ENCODE assay signal across 8 cellular contexts in the genomic region with DNA sequence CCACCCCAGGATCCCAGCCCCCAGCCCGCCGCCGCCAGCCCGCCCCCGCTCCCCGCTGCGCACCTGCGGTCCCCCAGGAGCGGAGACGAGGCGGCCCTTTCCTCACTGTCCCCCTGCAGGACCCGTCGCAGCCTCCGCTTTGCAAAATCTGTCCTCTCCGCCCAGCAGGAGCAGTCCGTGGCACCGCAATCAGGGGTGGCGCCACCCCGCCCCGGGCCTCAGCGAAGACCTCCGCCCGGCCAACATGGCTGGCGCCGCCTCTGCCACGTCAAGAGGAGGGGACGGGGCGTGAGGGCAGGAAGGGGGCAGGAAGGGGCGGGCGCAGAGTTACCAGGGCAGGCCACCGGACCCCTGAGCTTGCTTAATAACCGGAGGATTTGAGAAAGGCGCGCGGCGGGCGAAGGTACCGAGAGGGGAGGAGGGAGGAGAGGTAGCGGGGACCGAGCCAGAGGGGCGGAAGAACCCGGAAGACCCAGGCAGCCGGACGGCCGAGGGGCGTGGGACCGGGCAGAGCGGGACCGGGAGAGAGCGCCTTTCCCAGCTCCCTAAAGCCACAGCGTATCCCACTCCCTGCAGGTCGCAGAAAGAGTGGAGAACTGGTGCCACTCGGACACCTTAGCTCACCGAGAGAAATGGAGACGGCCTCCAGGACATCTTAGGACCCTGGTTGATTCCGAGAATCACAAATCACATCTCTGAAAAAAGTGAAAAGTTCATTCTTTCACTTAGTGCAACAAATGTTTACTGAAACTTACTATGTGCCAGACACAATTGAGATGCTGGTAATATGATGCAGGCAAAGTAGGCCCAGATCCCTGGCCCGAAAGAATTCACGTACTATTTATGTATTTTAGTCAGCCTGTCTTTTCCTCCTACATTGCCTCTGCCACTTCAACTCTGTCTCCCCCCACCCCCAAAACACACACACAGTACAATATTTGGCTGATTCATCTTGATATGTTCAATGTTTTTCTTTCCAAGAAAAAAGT. TPM values are rescaled to one million over a fixed set of nuclear protein-coding genes. Genes with fewer than 3 reads are reported as not detected.
DNase-seq lines count a peak whose midpoint lies in the region; ATAC-seq and TF ChIP-seq lines count a peak whose summit lies in the region.

A gene (minus strand): TSS at position 267 of the 989 bp plus-strand sequence. CDS start 7,117 bp downstream, outside the sequence.

- H3K4me3 ChIP-seq in right cardiac atrium (ENCODE audit: low read length) (peak within 1 kb of the TSS; percentile 77), rectal smooth muscle tissue (ENCODE audit: low read length) (peak within 1 kb of the TSS; percentile 98), vagina (peak within 1 kb of the TSS; percentile 71 to 85)

- under 1% methylated on average over 58 of the region's 58 CpGs for WGBS in right cardiac atrium

- intact Hi-C loops in right cardiac atrium (cut with DNase I) (loop anchor here in 1 of 4 donors (10.0 kb wide), 1 partner anchor 72 kb away; a partner anchor contains a TSS), vagina (cut with DNase I) (loop anchor here (2.0 kb wide), 1 partner anchor 72 kb away; a partner anchor contains a TSS)

- H3K4me1 ChIP-seq in right cardiac atrium (ENCODE audit: control insufficient read depth, insufficient read depth, low read length) (no peaks in the 10 kb centered on the region), rectal smooth muscle tissue (ENCODE audit: control insufficient read depth, insufficient read depth, low read length) (peaks cover 6% of the 10 kb centered on the region), vagina (peaks cover 44% of the 10 kb centered on the region)

- H3K36me3 ChIP-seq in rectal smooth muscle tissue (ENCODE audit: control insufficient read depth, insufficient read depth, low read length) (no peaks in the 10 kb centered on the region), vagina (no peaks in the 10 kb centered on the region)

- DNase-seq in NCI-H1694 treated with DMSO at 0.1 percent for 48 hours (lab: John Stamatoyannopoulos, UW) (peak; percentile 69), T-helper 2 cell (peak; percentile 70 to 92 (median 77)), right cardiac atrium (peak; percentile 95 to 97 (median 97)), vagina (ENCODE audit: extremely low spot score in 2 of 2) (peak in 1 of 2 donors; percentile 95)

- H3K9me3 ChIP-seq in right cardiac atrium (ENCODE audit: control insufficient read depth, low read length) (no peaks in the 10 kb centered on the region), vagina (no peaks in the 10 kb centered on the region)

- peak within 1 kb of the TSS; percentile 93 for H3K27ac ChIP-seq in angular gyrus (ENCODE audit: low read depth, low read length)
- peak within 1 kb of the TSS; percentile 93 for H3K27ac ChIP-seq in right cardiac atrium (ENCODE audit: low read length)
- H3K27ac ChIP-seq in rectal smooth muscle tissue (ENCODE audit: low read depth, low read length), result peak within 1 kb of the TSS; percentile 99
- peak within 1 kb of the TSS; percentile 96 for H3K27ac ChIP-seq in vagina

- H3K9ac ChIP-seq in rectal smooth muscle tissue (ENCODE audit: low read length), result peak within 1 kb of the TSS; percentile 97

- H3K27me3 ChIP-seq in right cardiac atrium (ENCODE audit: control insufficient read depth, insufficient read depth) (no peaks in the 10 kb centered on the region), rectal smooth muscle tissue (ENCODE audit: control insufficient read depth, insufficient read depth, low read length) (no peaks in the 10 kb centered on the region), vagina (no peaks in the 10 kb centered on the region)

- TF ChIP-seq CTCF in vagina (IDR thresholded peaks at IDR 0.05), result no peak

- TF ChIP-seq POLR2A in vagina (IDR thresholded peaks at IDR 0.05), result peak in 1 of 2 donors; percentile 88

- ATAC-seq in GM18499 (IDR thresholded peaks at IDR 0.05; ENCODE audit: insufficient read depth, unreplicated experiment) (peak; percentile 52), HG02938 (IDR thresholded peaks at IDR 0.05; ENCODE audit: unreplicated experiment) (peak; percentile 81), right cardiac atrium (peak; percentile 99)

RNA-seq across cellular contexts. Expression of the gene that starts here (rescaled TPM):
- total RNA-seq in right cardiac atrium (100 to 1,000 TPM in 2 of 4 donors, 10 to 100 TPM in 2; 81.1 to 129 (median 96.0) TPM), vagina (54.8 TPM)
- polyA plus RNA-seq in right cardiac atrium, result 35.2 TPM
